In the genomic region with DNA sequence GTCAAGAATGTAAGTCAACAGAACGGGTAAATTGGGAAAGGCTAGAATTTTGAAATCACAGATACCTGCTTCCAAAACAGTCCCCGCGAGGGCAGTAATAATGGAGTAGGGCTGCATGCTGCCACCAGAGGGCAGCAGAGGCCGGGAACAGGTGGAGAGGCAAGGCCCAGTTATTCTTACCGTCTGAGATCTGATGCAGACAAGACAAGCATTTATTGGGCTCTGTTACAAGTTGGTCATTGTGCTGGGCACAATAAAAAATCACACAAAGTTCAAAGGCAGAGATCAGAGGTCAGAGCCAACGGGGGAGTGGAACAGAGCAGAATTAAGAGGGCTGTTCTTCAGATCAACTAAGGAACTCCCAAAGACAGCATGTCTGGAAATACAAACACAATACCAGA, we compare ENCODE assay signal across 8 cellular contexts. TPM values are rescaled to one million over a fixed set of nuclear protein-coding genes. Genes with fewer than 3 reads are reported as not detected.
DNase-seq lines count a peak whose midpoint lies in the region; ATAC-seq and TF ChIP-seq lines count a peak whose summit lies in the region.

No MANE protein-coding gene starts in this region.

- H3K9ac ChIP-seq in DND-41 (ENCODE audit: low read depth, low read length), result no peak overlapping the region

- H3K27me3 ChIP-seq in DND-41 (ENCODE audit: insufficient read depth, low read length, poor library complexity) (no peaks in the 10 kb centered on the region), RWPE2 (ENCODE audit: insufficient read depth, poor library complexity, severe bottlenecking) (no peaks in the 10 kb centered on the region)

- ATAC-seq in DND-41 (ENCODE audit: insufficient read depth, low read depth) (peak; percentile 99), GM21786 (IDR thresholded peaks at IDR 0.05; ENCODE audit: unreplicated experiment) (peak; percentile 91), RWPE2 (ENCODE audit: low read depth) (peak; percentile 95)

- TF ChIP-seq CTCF in DND-41 (IDR thresholded peaks at IDR 0.05; ENCODE audit: borderline replicate concordance, extremely low read depth, low read length, poor library complexity, severe bottlenecking), result peak; percentile 98
- TF ChIP-seq CTCF in LNCaP clone FGC (IDR thresholded peaks at IDR 0.05; ENCODE audit: control insufficient read depth, extremely low read depth, insufficient read depth), result peak; percentile 99
- TF ChIP-seq CTCF in RWPE2 (IDR thresholded peaks at IDR 0.05; ENCODE audit: poor library complexity, severe bottlenecking), result peak; percentile 99
- peak; percentile 97 for TF ChIP-seq CTCF in fibroblast of the aortic adventitia (IDR thresholded peaks at IDR 0.05; ENCODE audit: insufficient read depth, low read length)

- intact Hi-C loops in activated T-helper 2 cell treated with anti-CD3 and anti-CD28 coated beads, Interferon-gamma antibody, Interleukin-2, Interleukin-4, amounts not matched to agents 10 μg/mL and 5 μg/mL and 100 μg/mL, durations not matched to agents 14 hours and 24 hours and 36 hours (cut with micrococcal nuclease), result loop anchor here (1.0 to 10.0 kb wide), 5 partner anchors 63 to 725 kb away; a partner anchor contains a TSS

- no peak overlapping the region for H3K27ac Mint-ChIP-seq in activated T-helper 2 cell treated with anti-CD3 and anti-CD28 coated beads, Interferon-gamma antibody, Interleukin-2, Interleukin-4, amounts not matched to agents 10 μg/mL and 5 μg/mL and 100 μg/mL, durations not matched to agents 14 hours and 24 hours and 36 hours

- H3K27ac ChIP-seq in DND-41 (ENCODE audit: low read length) (no peak overlapping the region), RWPE2 (ENCODE audit: poor library complexity, severe bottlenecking) (no peak overlapping the region)

- no peak overlapping the region for H3K4me3 Mint-ChIP-seq in activated T-helper 2 cell treated with anti-CD3 and anti-CD28 coated beads, Interferon-gamma antibody, Interleukin-2, Interleukin-4, amounts not matched to agents 10 μg/mL and 5 μg/mL and 100 μg/mL, durations not matched to agents 14 hours and 24 hours and 36 hours (ENCODE audit: low read depth)

- H3K36me3 ChIP-seq in DND-41 (ENCODE audit: insufficient read depth, low read length) (no peaks in the 10 kb centered on the region), RWPE2 (ENCODE audit: low read depth) (no peaks in the 10 kb centered on the region)

- H3K4me3 ChIP-seq in DND-41 (ENCODE audit: low read depth in 1 of 2, low read length in 2 of 2) (no peak overlapping the region), LNCaP clone FGC (ENCODE audit: low read depth, low read length) (no peak overlapping the region), RWPE2 (ENCODE audit: severe bottlenecking) (no peak overlapping the region), fibroblast of the aortic adventitia (ENCODE audit: low read depth, low read length) (no peak overlapping the region)

- no peaks in the 10 kb centered on the region for H3K9me3 ChIP-seq in DND-41 (ENCODE audit: insufficient read depth, low read length, severe bottlenecking)
- no peaks in the 10 kb centered on the region for H3K9me3 ChIP-seq in RWPE2 (ENCODE audit: severe bottlenecking)

- no peaks in the 10 kb centered on the region for H3K4me1 ChIP-seq in DND-41 (ENCODE audit: insufficient read depth, low read length)
- H3K4me1 ChIP-seq in RWPE2 (ENCODE audit: insufficient read depth, poor library complexity, severe bottlenecking), result peaks cover 3% of the 10 kb centered on the region

- H3K9me3 Mint-ChIP-seq in activated T-helper 2 cell treated with anti-CD3 and anti-CD28 coated beads, Interferon-gamma antibody, Interleukin-2, Interleukin-4, amounts not matched to agents 10 μg/mL and 5 μg/mL and 100 μg/mL, durations not matched to agents 14 hours and 24 hours and 36 hours, result no peaks in the 10 kb centered on the region

- peaks cover 4% of the 10 kb centered on the region for H3K27me3 Mint-ChIP-seq in activated T-helper 2 cell treated with anti-CD3 and anti-CD28 coated beads, Interferon-gamma antibody, Interleukin-2, Interleukin-4, amounts not matched to agents 10 μg/mL and 5 μg/mL and 100 μg/mL, durations not matched to agents 14 hours and 24 hours and 36 hours (ENCODE audit: low read depth)

- H4K20me1 ChIP-seq in DND-41 (ENCODE audit: insufficient read depth, low read length), result no peaks in the 10 kb centered on the region

- peaks cover 11% of the 10 kb centered on the region for H3K4me1 Mint-ChIP-seq in activated T-helper 2 cell treated with anti-CD3 and anti-CD28 coated beads, Interferon-gamma antibody, Interleukin-2, Interleukin-4, amounts not matched to agents 10 μg/mL and 5 μg/mL and 100 μg/mL, durations not matched to agents 14 hours and 24 hours and 36 hours (ENCODE audit: low read depth)

- peak; percentile 81 for DNase-seq in DND-41
- DNase-seq in LNCaP clone FGC (ENCODE audit: low read depth), result peak; percentile 64
- no peak for DNase-seq in RWPE2 (ENCODE audit: low spot score)
- DNase-seq in activated T-helper 2 cell treated with anti-CD3 and anti-CD28 coated beads, Interferon-gamma antibody, Interleukin-2, Interleukin-4, amounts not matched to agents 10 μg/mL and 5 μg/mL and 100 μg/mL, durations not matched to agents 14 hours and 24 hours and 36 hours (ENCODE audit: low spot score), result peak; percentile 68
- DNase-seq in fibroblast of the aortic adventitia (ENCODE audit: low read depth), result peak; percentile 78
- DNase-seq in non-pigmented ciliary epithelial cell (ENCODE audit: low read depth), result peak; percentile 36
- peak; percentile 98 for DNase-seq in superior temporal gyrus (ENCODE audit: extremely low spot score)

- no peaks in the 10 kb centered on the region for H3K79me2 ChIP-seq in DND-41 (ENCODE audit: insufficient read depth, low read length)

- no peak overlapping the region for H3K4me2 ChIP-seq in DND-41 (ENCODE audit: insufficient read depth, low read length)

- H3K36me3 Mint-ChIP-seq in activated T-helper 2 cell treated with anti-CD3 and anti-CD28 coated beads, Interferon-gamma antibody, Interleukin-2, Interleukin-4, amounts not matched to agents 10 μg/mL and 5 μg/mL and 100 μg/mL, durations not matched to agents 14 hours and 24 hours and 36 hours (ENCODE audit: low read depth), result no peaks in the 10 kb centered on the region

- peak overlapping the region; percentile 48; the same call in 1 of the 2 replicates for H2AFZ ChIP-seq in DND-41 (ENCODE audit: low read depth, low read length)

RNA-seq across cellular contexts. Expression of a gene that starts 8.8 kb away (rescaled TPM):
- 21.6 and 25.6 TPM in 2 replicates for total RNA-seq in activated T-helper 2 cell treated with anti-CD3 and anti-CD28 coated beads, Interferon-gamma antibody, Interleukin-2, Interleukin-4, amounts not matched to agents 10 μg/mL and 5 μg/mL and 100 μg/mL, durations not matched to agents 14 hours and 24 hours and 36 hours
- 6.3 and 10.8 TPM in 2 replicates for total RNA-seq in fibroblast of the aortic adventitia (ENCODE audit: low replicate concordance)

RNA-seq across cellular contexts. Expression of a gene that starts 42.8 kb away (rescaled TPM):
- 94.5 and 101 TPM in 2 replicates for total RNA-seq in activated T-helper 2 cell treated with anti-CD3 and anti-CD28 coated beads, Interferon-gamma antibody, Interleukin-2, Interleukin-4, amounts not matched to agents 10 μg/mL and 5 μg/mL and 100 μg/mL, durations not matched to agents 14 hours and 24 hours and 36 hours
- total RNA-seq in fibroblast of the aortic adventitia (ENCODE audit: low replicate concordance), result 10.7 and 41.2 TPM in 2 replicates
